In the genomic region with DNA sequence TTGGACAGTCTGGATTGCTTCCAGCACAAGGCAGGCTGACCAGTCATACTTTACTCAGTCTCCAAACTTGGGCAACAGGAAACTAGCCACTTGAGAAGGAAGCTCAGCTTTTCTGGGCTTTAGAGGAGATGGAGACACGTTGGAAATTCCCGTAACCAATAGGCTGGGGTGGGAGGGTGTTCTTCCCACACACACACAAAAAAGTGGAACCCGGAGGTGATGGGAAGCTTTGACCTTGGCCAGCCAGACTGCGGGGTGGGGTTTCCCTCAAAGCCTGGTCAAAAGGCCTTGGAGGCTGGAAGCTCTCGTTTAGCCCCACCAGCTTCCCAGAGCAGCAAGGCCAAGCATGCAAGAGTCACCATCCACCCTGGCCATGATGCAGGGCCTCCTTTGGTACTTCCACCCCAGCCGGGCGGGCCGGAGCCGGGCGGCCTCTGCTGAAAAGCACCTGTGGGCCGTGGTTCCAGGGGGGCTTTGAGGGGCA, we compare ENCODE assay signal across 9 cellular contexts.
DNase-seq lines count a peak whose midpoint lies in the region; ATAC-seq and TF ChIP-seq lines count a peak whose summit lies in the region.
"Had no signal": no experiment of that assay in that cellular context is flagged by ENCODE, and none has a peak within 500 bp of the region (broad histone marks: within the 10 kb centered on the region; RNA-seq: fewer than 3 reads in every experiment).

No MANE protein-coding gene starts in this region.

- H3K4me2 ChIP-seq in parathyroid adenoma (ENCODE audit: low read length) = no peak overlapping the region

- no peak overlapping the region for H3K9ac ChIP-seq in parathyroid adenoma

- H3K27ac Mint-ChIP-seq in chondrocyte (ENCODE audit: unreplicated experiment) = no peak overlapping the region

- H3K79me2 ChIP-seq in ACC112 (ENCODE audit: control insufficient read depth, insufficient read depth, low read length, unreplicated experiment) = no peaks in the 10 kb centered on the region
- H3K79me2 ChIP-seq in parathyroid adenoma = no peaks in the 10 kb centered on the region

- H2AFZ ChIP-seq in ACC112 (ENCODE audit: low read length, unreplicated experiment) = no peak overlapping the region
- no peak overlapping the region for H2AFZ ChIP-seq in parathyroid adenoma

- no peak for ATAC-seq in GM21360 (IDR thresholded peaks at IDR 0.05; ENCODE audit: unreplicated experiment)

- 70 to 82% (median 76%) methylated on average over 11 of the region's 11 CpGs for WGBS in adipose tissue, 3 donors

- H3K27me3 Mint-ChIP-seq in chondrocyte (ENCODE audit: low read depth) = no peaks in the 10 kb centered on the region

- H3K36me3 ChIP-seq in ACC112 (ENCODE audit: insufficient read depth, low read length) (no peaks in the 10 kb centered on the region), parathyroid adenoma (ENCODE audit: control insufficient read depth, insufficient read depth, low read length) (no peaks in the 10 kb centered on the region)

- H3K36me3 Mint-ChIP-seq in chondrocyte (ENCODE audit: low read depth) = peaks cover 4% of the 10 kb centered on the region

- H3K4me3 ChIP-seq in ACC112 (ENCODE audit: low read depth, low read length) (peak overlapping the region; percentile 23; the same call in 1 of the 2 replicates), parathyroid adenoma (ENCODE audit: low read depth, low read length) (no peak overlapping the region)

- H3K9me3 ChIP-seq in parathyroid adenoma (ENCODE audit: control insufficient read depth, low read length) = no peaks in the 10 kb centered on the region

- H3K27me3 ChIP-seq in ACC112 (ENCODE audit: insufficient read depth, low read length) (no peaks in the 10 kb centered on the region), parathyroid adenoma (ENCODE audit: control insufficient read depth, insufficient read depth, low read length) (no peaks in the 10 kb centered on the region)

- TF ChIP-seq CTCF in parathyroid adenoma (IDR thresholded peaks at IDR 0.05) (no peak), chondrocyte (IDR thresholded peaks at IDR 0.05) (no peak)

- H3K4me3 Mint-ChIP-seq in chondrocyte (ENCODE audit: unreplicated experiment) = no peak overlapping the region

- peaks cover 15% of the 10 kb centered on the region for H3K4me1 Mint-ChIP-seq in chondrocyte (ENCODE audit: low read depth)

- H3K27ac ChIP-seq in ACC112 (ENCODE audit: low read depth, low read length) = peak overlapping the region; percentile 97
- peak overlapping the region; percentile 60 for H3K27ac ChIP-seq in adipose tissue (ENCODE audit: low read depth, low read length)
- peak overlapping the region; percentile 67 for H3K27ac ChIP-seq in parathyroid adenoma

- peak; percentile 61 for DNase-seq in fibroblast of peridontal ligament (ENCODE audit: extremely low read depth)
- no peak for DNase-seq in activated gamma-delta T cell treated with Interleukin-2 at 50 U/mL for 16 hours
- no peak for DNase-seq in chondrocyte (ENCODE audit: low spot score)
- DNase-seq in GOT3 (lab: John Stamatoyannopoulos, UW) = no peak
- DNase-seq: trophoblast cell had no signal

- no peaks in the 10 kb centered on the region for H3K9me3 Mint-ChIP-seq in chondrocyte (ENCODE audit: low read depth)

- H3K4me1 ChIP-seq in ACC112 (ENCODE audit: control insufficient read depth, insufficient read depth, low read length, unreplicated experiment) (peaks cover 36% of the 10 kb centered on the region), parathyroid adenoma (no peaks in the 10 kb centered on the region)
